ENCODE assay signal across 15 cellular contexts in the genomic region with DNA sequence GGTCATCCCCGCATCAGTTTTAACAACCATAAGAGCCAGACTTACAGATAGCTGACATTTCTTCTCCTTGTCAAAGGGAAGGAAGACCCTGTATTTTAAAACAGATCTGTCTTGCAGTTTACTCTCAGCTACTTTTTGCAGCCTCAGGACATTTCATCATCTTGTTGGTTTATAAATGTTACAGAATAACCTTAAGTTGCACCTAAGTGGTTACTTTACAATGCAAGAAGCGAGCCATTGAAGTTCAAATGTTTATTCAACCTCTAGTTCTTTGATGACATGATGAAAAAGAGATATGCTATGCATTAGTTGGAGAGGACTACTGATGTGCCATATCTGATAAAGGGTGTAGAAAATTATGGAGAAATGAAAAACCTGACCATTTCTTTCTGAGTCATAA.
A peak's percentile ranks its signal among the peaks of the same experiment; 100 is the strongest.
DNase-seq lines count a peak whose midpoint lies in the region; ATAC-seq and TF ChIP-seq lines count a peak whose summit lies in the region.
"Had no signal": no experiment of that assay in that cellular context is flagged by ENCODE, and none has a peak within 500 bp of the region (broad histone marks: within the 10 kb centered on the region; RNA-seq: fewer than 3 reads in every experiment).

No MANE protein-coding gene starts in this region.

- no peaks in the 10 kb centered on the region for H3K9me2 ChIP-seq in SK-N-SH

- no peaks in the 10 kb centered on the region for H3F3A ChIP-seq in SK-N-SH (replicated peaks; ENCODE audit: insufficient read depth)

- H2AFZ ChIP-seq in SK-N-SH (ENCODE audit: low read depth): no peak overlapping the region

- H3K27me3 ChIP-seq in SK-N-SH (ENCODE audit: insufficient read depth) (no peaks in the 10 kb centered on the region), RWPE2 (ENCODE audit: insufficient read depth, poor library complexity, severe bottlenecking) (no peaks in the 10 kb centered on the region), gastroesophageal sphincter (no peaks in the 10 kb centered on the region)

- no peaks in the 10 kb centered on the region for H3K9me3 ChIP-seq in SK-N-SH
- H3K9me3 ChIP-seq in RWPE2 (ENCODE audit: severe bottlenecking): no peaks in the 10 kb centered on the region
- peaks cover 0 to 7% (median 0%) of the 10 kb centered on the region in 3 donors for H3K9me3 ChIP-seq in gastroesophageal sphincter

- TF ChIP-seq EP300 in SK-N-SH (IDR thresholded peaks at IDR 0.05; ENCODE audit: borderline replicate concordance in 1 of 2, low read depth in 1 of 2, low read length in 1 of 2) (no peak), gastroesophageal sphincter (IDR thresholded peaks at IDR 0.05) (no peak)

- no peak for DNase-seq in SK-N-SH
- DNase-seq in RWPE2 (ENCODE audit: low spot score): no peak
- DNase-seq in renal cortical epithelial cell (ENCODE audit: low read depth): peak; percentile 66
- DNase-seq in islet precursor cell: no peak
- DNase-seq: CD8-positive, alpha-beta T cell; COR-L47; DND-41; GDM1; HCEC 1CT; HFFc6 had no signal

- CTCF ChIA-PET in SK-N-SH (lab: Yijun Ruan, JAX): interaction anchor here (1.1 kb wide), 1 partner anchor 159 kb away, joined by 3 read pairs; no protein-coding TSS in a partner anchor

- H3K4me1 ChIP-seq in SK-N-SH (ENCODE audit: control insufficient read depth in 1 of 2, insufficient read depth in 2 of 2, low read depth in 1 of 2, low read length in 1 of 2): no peaks in the 10 kb centered on the region
- H3K4me1 ChIP-seq in RWPE2 (ENCODE audit: insufficient read depth, poor library complexity, severe bottlenecking): peaks cover 21% of the 10 kb centered on the region
- H3K4me1 ChIP-seq in gastroesophageal sphincter: peaks cover 0 to 35% (median 11%) of the 10 kb centered on the region in 3 donors

- H3K36me3 ChIP-seq in SK-N-SH (replicated peaks in 1 of 2; ENCODE audit: control insufficient read depth in 1 of 2, insufficient read depth in 2 of 2, low read length in 1 of 2): no peaks in the 10 kb centered on the region
- H3K36me3 ChIP-seq in RWPE2 (ENCODE audit: low read depth): no peaks in the 10 kb centered on the region
- H3K36me3 ChIP-seq in gastroesophageal sphincter: no peaks in the 10 kb centered on the region

- TF ChIP-seq POLR2A in gastroesophageal sphincter (IDR thresholded peaks at IDR 0.05): no peak

- no peaks in the 10 kb centered on the region for H3K79me2 ChIP-seq in SK-N-SH (ENCODE audit: insufficient read depth)

- no peak for TF ChIP-seq RAD21 in SK-N-SH (IDR thresholded peaks at IDR 0.05; ENCODE audit: low read length)

- no peaks in the 10 kb centered on the region for H4K20me1 ChIP-seq in SK-N-SH (ENCODE audit: insufficient read depth)

- WGBS in SK-N-SH (ENCODE audit: low lambda C conversion rate): 82% methylated on average over 2 of the region's 2 CpGs
- WGBS in gastroesophageal sphincter (ENCODE audit: low coverage in 1 of 2), 2 donors: 19 to 40% methylated on average over 2 of the region's 2 CpGs

- TF ChIP-seq CTCF in SK-N-SH (IDR thresholded peaks at IDR 0.05) (no peak), RWPE2 (IDR thresholded peaks at IDR 0.05; ENCODE audit: poor library complexity, severe bottlenecking) (no peak), gastroesophageal sphincter (IDR thresholded peaks at IDR 0.05) (no peak)

- no peak overlapping the region for H3K27ac ChIP-seq in SK-N-SH (ENCODE audit: low read depth in 2 of 2, low read length in 1 of 2)
- H3K27ac ChIP-seq in RWPE2 (ENCODE audit: poor library complexity, severe bottlenecking): no peak overlapping the region
- peak overlapping the region in 3 of 4 donors; percentile 24 to 49 (median 47) for H3K27ac ChIP-seq in gastroesophageal sphincter
- H3K27ac ChIP-seq: 22Rv1 had no signal

- no peak overlapping the region for H3K9ac ChIP-seq in SK-N-SH

- POLR2A ChIA-PET in SK-N-SH (lab: Yijun Ruan, JAX): no interaction called here

- no peak overlapping the region for H3K4me3 ChIP-seq in SK-N-SH (ENCODE audit: low read depth in 2 of 2, low read length in 1 of 2)
- H3K4me3 ChIP-seq in RWPE2 (ENCODE audit: severe bottlenecking): no peak overlapping the region
- H3K4me3 ChIP-seq in gastroesophageal sphincter: no peak overlapping the region

- H3K4me2 ChIP-seq in SK-N-SH: no peak overlapping the region

- ATAC-seq in SK-N-SH treated with all-trans-retinoic acid at 6 μM for 48 hours (no peak), RWPE2 (ENCODE audit: low read depth) (peak; percentile 24; the same call in 2 of the 3 replicates), gastroesophageal sphincter (no peak), GM19455 (IDR thresholded peaks at IDR 0.05; ENCODE audit: unreplicated experiment) (no peak), GM21515 (IDR thresholded peaks at IDR 0.05; ENCODE audit: unreplicated experiment) (no peak)
- ATAC-seq: CD8-positive, alpha-beta T cell had no signal

TF ChIP-seq in SK-N-SH, 30 proteins besides CTCF, POLR2A, EP300 and RAD21:
- TF ChIP-seq, protein P1, sequence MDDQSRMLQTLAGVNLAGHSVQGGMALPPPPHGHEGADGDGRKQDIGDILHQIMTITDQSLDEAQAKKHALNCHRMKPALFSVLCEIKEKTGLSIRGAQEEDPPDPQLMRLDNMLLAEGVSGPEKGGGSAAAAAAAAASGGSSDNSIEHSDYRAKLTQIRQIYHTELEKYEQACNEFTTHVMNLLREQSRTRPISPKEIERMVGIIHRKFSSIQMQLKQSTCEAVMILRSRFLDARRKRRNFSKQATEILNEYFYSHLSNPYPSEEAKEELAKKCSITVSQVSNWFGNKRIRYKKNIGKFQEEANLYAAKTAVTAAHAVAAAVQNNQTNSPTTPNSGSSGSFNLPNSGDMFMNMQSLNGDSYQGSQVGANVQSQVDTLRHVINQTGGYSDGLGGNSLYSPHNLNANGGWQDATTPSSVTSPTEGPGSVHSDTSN (IDR thresholded peaks at IDR 0.05): peak; percentile 36; the same call in 1 of the 2 replicates
- no peak for TF ChIP-seq MEF2A (IDR thresholded peaks at IDR 0.05; ENCODE audit: borderline replicate concordance, low read depth)

TF ChIP-seq in SK-N-SH treated with all-trans-retinoic acid at 6 μM for 48 hours, 23 proteins besides CTCF, POLR2A, EP300 and RAD21:
- TF ChIP-seq GLIS3 (CRISPR knock-in tag; IDR thresholded peaks at IDR 0.05) (no peak), BACH2 (CRISPR knock-in tag; IDR thresholded peaks at IDR 0.05; ENCODE audit: borderline replicate concordance) (no peak), CSDC2 (CRISPR knock-in tag; IDR thresholded peaks at IDR 0.05) (no peak), ZFP30 (CRISPR knock-in tag; IDR thresholded peaks at IDR 0.05) (no peak), SNAI2 (CRISPR knock-in tag; IDR thresholded peaks at IDR 0.05) (no peak), ARNTL (CRISPR knock-in tag; IDR thresholded peaks at IDR 0.05; ENCODE audit: borderline replicate concordance, low read depth) (no peak), ESRRG (CRISPR knock-in tag; IDR thresholded peaks at IDR 0.05) (no peak)
- TF ChIP-seq, protein P2, sequence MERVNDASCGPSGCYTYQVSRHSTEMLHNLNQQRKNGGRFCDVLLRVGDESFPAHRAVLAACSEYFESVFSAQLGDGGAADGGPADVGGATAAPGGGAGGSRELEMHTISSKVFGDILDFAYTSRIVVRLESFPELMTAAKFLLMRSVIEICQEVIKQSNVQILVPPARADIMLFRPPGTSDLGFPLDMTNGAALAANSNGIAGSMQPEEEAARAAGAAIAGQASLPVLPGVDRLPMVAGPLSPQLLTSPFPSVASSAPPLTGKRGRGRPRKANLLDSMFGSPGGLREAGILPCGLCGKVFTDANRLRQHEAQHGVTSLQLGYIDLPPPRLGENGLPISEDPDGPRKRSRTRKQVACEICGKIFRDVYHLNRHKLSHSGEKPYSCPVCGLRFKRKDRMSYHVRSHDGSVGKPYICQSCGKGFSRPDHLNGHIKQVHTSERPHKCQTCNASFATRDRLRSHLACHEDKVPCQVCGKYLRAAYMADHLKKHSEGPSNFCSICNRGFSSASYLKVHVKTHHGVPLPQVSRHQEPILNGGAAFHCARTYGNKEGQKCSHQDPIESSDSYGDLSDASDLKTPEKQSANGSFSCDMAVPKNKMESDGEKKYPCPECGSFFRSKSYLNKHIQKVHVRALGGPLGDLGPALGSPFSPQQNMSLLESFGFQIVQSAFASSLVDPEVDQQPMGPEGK (CRISPR knock-in tag; IDR thresholded peaks at IDR 0.05; ENCODE audit: borderline replicate concordance): no peak
- TF ChIP-seq, protein P3, sequence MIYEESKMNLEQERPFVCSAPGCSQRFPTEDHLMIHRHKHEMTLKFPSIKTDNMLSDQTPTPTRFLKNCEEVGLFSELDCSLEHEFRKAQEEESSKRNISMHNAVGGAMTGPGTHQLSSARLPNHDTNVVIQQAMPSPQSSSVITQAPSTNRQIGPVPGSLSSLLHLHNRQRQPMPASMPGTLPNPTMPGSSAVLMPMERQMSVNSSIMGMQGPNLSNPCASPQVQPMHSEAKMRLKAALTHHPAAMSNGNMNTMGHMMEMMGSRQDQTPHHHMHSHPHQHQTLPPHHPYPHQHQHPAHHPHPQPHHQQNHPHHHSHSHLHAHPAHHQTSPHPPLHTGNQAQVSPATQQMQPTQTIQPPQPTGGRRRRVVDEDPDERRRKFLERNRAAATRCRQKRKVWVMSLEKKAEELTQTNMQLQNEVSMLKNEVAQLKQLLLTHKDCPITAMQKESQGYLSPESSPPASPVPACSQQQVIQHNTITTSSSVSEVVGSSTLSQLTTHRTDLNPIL (CRISPR knock-in tag; IDR thresholded peaks at IDR 0.05; ENCODE audit: low read depth): no peak
- TF ChIP-seq, protein P4, sequence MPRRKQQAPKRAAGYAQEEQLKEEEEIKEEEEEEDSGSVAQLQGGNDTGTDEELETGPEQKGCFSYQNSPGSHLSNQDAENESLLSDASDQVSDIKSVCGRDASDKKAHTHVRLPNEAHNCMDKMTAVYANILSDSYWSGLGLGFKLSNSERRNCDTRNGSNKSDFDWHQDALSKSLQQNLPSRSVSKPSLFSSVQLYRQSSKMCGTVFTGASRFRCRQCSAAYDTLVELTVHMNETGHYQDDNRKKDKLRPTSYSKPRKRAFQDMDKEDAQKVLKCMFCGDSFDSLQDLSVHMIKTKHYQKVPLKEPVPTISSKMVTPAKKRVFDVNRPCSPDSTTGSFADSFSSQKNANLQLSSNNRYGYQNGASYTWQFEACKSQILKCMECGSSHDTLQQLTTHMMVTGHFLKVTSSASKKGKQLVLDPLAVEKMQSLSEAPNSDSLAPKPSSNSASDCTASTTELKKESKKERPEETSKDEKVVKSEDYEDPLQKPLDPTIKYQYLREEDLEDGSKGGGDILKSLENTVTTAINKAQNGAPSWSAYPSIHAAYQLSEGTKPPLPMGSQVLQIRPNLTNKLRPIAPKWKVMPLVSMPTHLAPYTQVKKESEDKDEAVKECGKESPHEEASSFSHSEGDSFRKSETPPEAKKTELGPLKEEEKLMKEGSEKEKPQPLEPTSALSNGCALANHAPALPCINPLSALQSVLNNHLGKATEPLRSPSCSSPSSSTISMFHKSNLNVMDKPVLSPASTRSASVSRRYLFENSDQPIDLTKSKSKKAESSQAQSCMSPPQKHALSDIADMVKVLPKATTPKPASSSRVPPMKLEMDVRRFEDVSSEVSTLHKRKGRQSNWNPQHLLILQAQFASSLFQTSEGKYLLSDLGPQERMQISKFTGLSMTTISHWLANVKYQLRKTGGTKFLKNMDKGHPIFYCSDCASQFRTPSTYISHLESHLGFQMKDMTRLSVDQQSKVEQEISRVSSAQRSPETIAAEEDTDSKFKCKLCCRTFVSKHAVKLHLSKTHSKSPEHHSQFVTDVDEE (CRISPR knock-in tag; IDR thresholded peaks at IDR 0.05): no peak

Comparison
In these comparisons a context has a peak if more than half of its experiments do, and no peak if none do; other contexts are left out.
1. H3K27ac ChIP-seq: peak in gastroesophageal sphincter (3 of 4); none in SK-N-SH (0 of 2) and RWPE2 (single experiment).